11 cellular contexts compared by ENCODE assay signal in the genomic region with DNA sequence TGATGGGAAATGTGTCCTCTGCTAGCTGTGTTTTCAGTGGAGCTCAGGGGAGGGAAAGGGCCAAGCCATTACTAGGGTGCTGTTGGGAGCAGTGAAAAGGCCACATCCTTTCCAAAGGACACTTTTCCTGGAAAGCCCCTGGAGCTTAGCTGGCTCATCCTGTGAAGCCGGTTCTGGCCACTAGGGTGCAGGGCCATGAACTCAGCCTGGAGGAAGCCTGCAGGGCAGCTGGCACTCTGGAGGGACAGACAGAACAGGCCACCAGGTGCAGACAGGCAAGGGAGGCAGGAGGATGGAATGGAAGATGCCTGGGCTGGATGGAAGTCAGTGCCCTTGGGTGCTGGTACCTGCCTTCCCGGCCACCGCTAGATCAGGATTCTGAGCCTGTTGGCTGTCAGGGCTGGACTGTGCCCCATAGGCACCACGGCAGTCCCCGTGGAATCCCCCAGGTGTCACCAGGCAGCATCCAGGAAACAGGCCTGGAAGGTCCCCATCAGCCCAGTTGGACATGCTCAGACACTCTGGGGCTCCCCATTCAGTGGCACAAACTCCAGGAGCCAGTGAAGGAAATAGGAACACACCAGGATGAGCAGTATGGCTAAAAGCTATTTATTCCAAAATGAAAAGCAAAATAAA.
A peak's percentile ranks its signal among the peaks of the same experiment; 100 is the strongest.
DNase-seq lines count a peak whose midpoint lies in the region; ATAC-seq, FAIRE-seq and TF ChIP-seq lines count a peak whose summit lies in the region.
"Had no signal": no experiment of that assay in that cellular context is flagged by ENCODE, and none has a peak within 500 bp of the region (broad histone marks: within the 10 kb centered on the region; RNA-seq: fewer than 3 reads in every experiment).

No MANE protein-coding gene starts in this region.

- TF ChIP-seq CTCF in heart right ventricle (IDR thresholded peaks at IDR 0.05) (peak in 7 of 9 donors; percentile 15 to 36 (median 30)), OCI-LY7 (conservative IDR thresholded peaks at IDR 0.05; ENCODE audit: low read length) (peak; percentile 55), fibroblast of lung (conservative IDR thresholded peaks at IDR 0.05 in 1 of 2, IDR thresholded peaks at IDR 0.05 in 1 of 2; ENCODE audit: low read depth in 1 of 2, low read length in 2 of 2) (peak; percentile 24 to 31)

- H3K36me3 ChIP-seq in heart right ventricle (no peaks in the 10 kb centered on the region), OCI-LY7 (ENCODE audit: insufficient read depth, low read length) (no peaks in the 10 kb centered on the region), fibroblast of lung (ENCODE audit: control insufficient read depth, insufficient read depth, low read length) (no peaks in the 10 kb centered on the region)

- CTCF ChIA-PET in OCI-LY7 (lab: Charles Lee; ENCODE audit: unreplicated experiment) = no interaction called here

- H3K9ac ChIP-seq in fibroblast of lung (ENCODE audit: insufficient read depth, low read length) = no peak overlapping the region

- BruUV-seq in OCI-LY7 (replicated peaks; lab: Mats Ljungman, UMichigan) = no TSS peak

- H3K9me2 ChIP-seq in OCI-LY7 (ENCODE audit: insufficient read depth, low read length) = no peaks in the 10 kb centered on the region

- no peak overlapping the region for H3K27ac ChIP-seq in heart right ventricle
- H3K27ac ChIP-seq in OCI-LY7 (ENCODE audit: low read depth, low read length, poor library complexity, severe bottlenecking) = no peak overlapping the region
- no peak overlapping the region for H3K27ac ChIP-seq in fibroblast of lung (ENCODE audit: insufficient read depth, low read length)

- H3K9me3 ChIP-seq in heart right ventricle (peaks cover 0 to 17% (median 9%) of the 10 kb centered on the region in 11 donors), OCI-LY7 (ENCODE audit: low read length) (peaks cover 6% of the 10 kb centered on the region; the same call in 1 of the 2 replicates), fibroblast of lung (ENCODE audit: control insufficient read depth, insufficient read depth, low read depth, low read length) (no peaks in the 10 kb centered on the region)

- H4K20me1 ChIP-seq in OCI-LY7 (ENCODE audit: insufficient read depth, low read length) = no peaks in the 10 kb centered on the region
- no peaks in the 10 kb centered on the region for H4K20me1 ChIP-seq in fibroblast of lung (ENCODE audit: control insufficient read depth, extremely low read depth, insufficient read depth, low read length)

- no peaks in the 10 kb centered on the region for H3K27me3 ChIP-seq in heart right ventricle
- no peaks in the 10 kb centered on the region for H3K27me3 ChIP-seq in fibroblast of lung (ENCODE audit: control insufficient read depth, insufficient read depth, low read length)

- POLR2A ChIA-PET in OCI-LY7 (lab: Charles Lee) = no interaction called here

- WGBS in heart right ventricle, 2 donors = 69 to 76% methylated on average over 5 of the region's 5 CpGs

- no peaks in the 10 kb centered on the region for H3K79me2 ChIP-seq in OCI-LY7 (ENCODE audit: insufficient read depth, low read depth, low read length)
- H3K79me2 ChIP-seq in fibroblast of lung (ENCODE audit: control insufficient read depth, insufficient read depth, low read length) = no peaks in the 10 kb centered on the region

- ATAC-seq in heart right ventricle (no peak), Right ventricle myocardium inferior (no peak), HG02610 (IDR thresholded peaks at IDR 0.05; ENCODE audit: unreplicated experiment) (no peak), GM19452 (IDR thresholded peaks at IDR 0.05; ENCODE audit: unreplicated experiment) (no peak)

- no peaks in the 10 kb centered on the region for H3K4me1 ChIP-seq in heart right ventricle
- H3K4me1 ChIP-seq in OCI-LY7 (ENCODE audit: insufficient read depth, low read length, poor library complexity, severe bottlenecking) = no peaks in the 10 kb centered on the region
- H3K4me1 ChIP-seq in fibroblast of lung (ENCODE audit: control insufficient read depth, extremely low read depth, insufficient read depth, low read length) = no peaks in the 10 kb centered on the region

- intact Hi-C loops in heart right ventricle (cut with DNase I) = loop anchor here in 1 of 10 donors (10.0 kb wide), 1 partner anchor 106 kb away; no protein-coding TSS in a partner anchor
- intact Hi-C loops in Right ventricle myocardium inferior (cut with DNase I) = no loop called here
- intact Hi-C loops in OCI-LY7 (cut with micrococcal nuclease; ENCODE audit: unreplicated experiment) = no loop called here

- peak; percentile 95 for FAIRE-seq in urothelium cell line (lab: Jason Lieb, UNC)
- FAIRE-seq: frontal cortex had no signal

- no peak overlapping the region for H3K4me3 ChIP-seq in heart right ventricle
- no peak overlapping the region for H3K4me3 ChIP-seq in OCI-LY7 (ENCODE audit: low read depth, low read length, poor library complexity, severe bottlenecking)
- no peak overlapping the region for H3K4me3 ChIP-seq in fibroblast of lung (replicated peaks in 1 of 4; ENCODE audit: control extremely low read depth in 1 of 4, insufficient read depth in 1 of 4, low read depth in 3 of 4, low read length in 4 of 4)

- no peak overlapping the region for H3K4me2 ChIP-seq in OCI-LY7 (ENCODE audit: low read length)
- H3K4me2 ChIP-seq in fibroblast of lung (ENCODE audit: extremely low read depth, insufficient read depth, low read length) = no peak overlapping the region

- DNase-seq in heart right ventricle (no peak), Right ventricle myocardium inferior (ENCODE audit: missing footprints) (no peak), OCI-LY7 (ENCODE audit: low spot score) (peak; percentile 2), fibroblast of lung (ENCODE audit: low read depth in 2 of 2) (no peak), urothelium cell line (ENCODE audit: low spot score) (no peak), SIG-M5 treated with dmso at 0.1 percent for 504 hours (lab: John Stamatoyannopoulos, UW; ENCODE audit: unreplicated experiment) (no peak)
- DNase-seq: activated T-cell treated with anti-CD3 and anti-CD28 coated beads for 4 hours, NCI-H1930 had no signal

- no peak overlapping the region for H2AFZ ChIP-seq in OCI-LY7 (ENCODE audit: low read length)
- no peak overlapping the region for H2AFZ ChIP-seq in fibroblast of lung (ENCODE audit: low read length)
